8 cellular contexts compared by ENCODE assay signal in the genomic region with DNA sequence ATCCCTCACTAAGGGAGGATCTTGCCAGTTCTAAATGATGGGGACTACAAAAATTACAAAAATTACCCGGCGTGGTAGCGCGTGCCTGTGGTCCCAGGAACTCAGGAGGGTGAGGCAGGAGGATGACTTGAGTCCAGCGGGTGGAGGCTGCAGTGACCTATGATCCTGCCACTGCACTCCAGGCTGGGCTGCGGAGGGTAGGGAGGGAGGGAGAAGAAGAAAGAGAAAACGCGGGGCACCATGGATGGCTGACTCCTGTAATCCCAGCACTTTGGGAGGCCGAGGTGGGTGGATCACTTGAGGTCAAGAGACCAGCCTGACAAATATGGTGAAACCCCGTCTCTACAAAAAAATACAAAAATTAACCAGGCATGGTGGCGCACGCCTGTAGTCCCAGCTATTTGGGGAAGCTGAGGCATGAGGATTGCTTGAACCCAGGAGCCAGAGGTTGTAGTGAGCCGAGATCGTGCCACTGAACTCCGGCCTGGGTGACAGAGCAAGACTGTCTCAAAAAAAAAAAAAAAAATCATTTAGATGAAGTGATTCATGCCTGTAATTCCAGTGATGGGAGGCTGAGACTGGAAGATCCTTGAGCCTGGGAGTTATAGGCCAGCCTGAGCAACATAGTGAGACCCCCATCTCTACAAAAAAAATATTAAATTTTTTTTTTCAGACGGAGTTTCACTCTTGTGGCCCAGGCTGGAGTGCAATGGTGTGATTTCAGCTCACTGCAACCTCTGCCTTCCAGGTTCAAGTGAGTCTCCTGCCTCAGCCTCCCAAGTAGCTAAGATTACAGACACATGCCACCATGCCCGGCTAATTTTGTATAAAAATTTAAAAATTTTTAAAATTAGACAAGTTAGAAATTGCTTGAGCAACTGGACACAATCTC.
DNase-seq lines count a peak whose midpoint lies in the region; ATAC-seq, FAIRE-seq and TF ChIP-seq lines count a peak whose summit lies in the region.
"Not testable (repeated sequence)": the region's sequence is repeated elsewhere in the genome, so short reads cannot be mapped to it uniquely, and the experiment has no call there.

No MANE protein-coding gene starts in this region.

- CTCF ChIA-PET in GM12878 (lab: Yijun Ruan, JAX) = interaction anchor here (0.7 kb wide), 1 partner anchor 793 kb away, joined by 3 read pairs; no protein-coding TSS in a partner anchor

- not testable (repeated sequence) for H3K9ac ChIP-seq in GM12878 (ENCODE audit: control insufficient read depth, insufficient read depth, low read length)

- intact Hi-C loops in GM12878 (cut with micrococcal nuclease; ENCODE audit: unreplicated experiment); gastrocnemius medialis (cut with DNase I; ENCODE audit: low total_unique reads); uterus (cut with DNase I; ENCODE audit: low total_unique reads): not testable (repeated sequence)
- intact Hi-C loops in heart right ventricle (cut with DNase I) = loop anchor here in 3 of 10 donors (10.0 kb wide), 2 partner anchors 51 to 61 kb away; no protein-coding TSS in a partner anchor

- not testable (repeated sequence) for TF ChIP-seq POLR2A in GM12878 (IDR thresholded peaks at IDR 0.05; ENCODE audit: low read depth, low read length); gastrocnemius medialis (IDR thresholded peaks at IDR 0.05); uterus (IDR thresholded peaks at IDR 0.05)

- peak overlapping the region; percentile 86 for H3K27ac Mint-ChIP-seq in T-helper 17 cell
- H3K27ac Mint-ChIP-seq in activated T-cell treated with anti-CD3 and anti-CD28 coated beads, Interleukin-2, amount 50 U/mL, for 24 hours = peak overlapping the region; percentile 99

- H3K36me3 Mint-ChIP-seq in T-helper 17 cell (ENCODE audit: low read depth) = not testable (repeated sequence)
- peaks cover 56% of the 10 kb centered on the region for H3K36me3 Mint-ChIP-seq in activated T-cell treated with anti-CD3 and anti-CD28 coated beads, Interleukin-2, amount 50 U/mL, for 24 hours (ENCODE audit: low read depth)

- H3K4me3 ChIP-seq in DOHH2 (ENCODE audit: low read length); GM12878; heart right ventricle; gastrocnemius medialis; uterus: not testable (repeated sequence)

- H3K79me2 ChIP-seq in DOHH2 (ENCODE audit: control insufficient read depth, low read length) (peaks cover 79% of the 10 kb centered on the region), GM12878 (ENCODE audit: control insufficient read depth, insufficient read depth, low read length) (peaks cover 65% of the 10 kb centered on the region)

- H3K9me3 ChIP-seq in DOHH2 (ENCODE audit: control insufficient read depth, insufficient read depth, low read length); T-helper 17 cell (ENCODE audit: control insufficient read depth, low read length, poor library complexity, severe bottlenecking); GM12878 (replicated peaks; ENCODE audit: control insufficient read depth, insufficient read depth, low read length); heart right ventricle; gastrocnemius medialis; uterus: not testable (repeated sequence)

- H3K27me3 Mint-ChIP-seq in T-helper 17 cell; activated T-cell treated with anti-CD3 and anti-CD28 coated beads, Interleukin-2, amount 50 U/mL, for 24 hours: not testable (repeated sequence)

- not testable (repeated sequence) for FAIRE-seq in GM12878 (lab: Jason Lieb, UNC)

- in situ Hi-C loops in GM12878 (cut with MboI); gastrocnemius medialis (cut with MboI; ENCODE audit: low sequenced_read_pairs in 4 of 4): not testable (repeated sequence)

- not testable (repeated sequence) for H2AFZ ChIP-seq in GM12878 (ENCODE audit: control insufficient read depth, low read depth, low read length)

- POLR2A ChIA-PET in GM12878 (lab: Charles Lee) = not testable (repeated sequence)

- H3K4me1 ChIP-seq in DOHH2 (ENCODE audit: control insufficient read depth, low read length) (peaks cover 55% of the 10 kb centered on the region), GM12878 (ENCODE audit: control insufficient read depth, insufficient read depth, low read length) (peaks cover 29% of the 10 kb centered on the region), heart right ventricle (peaks cover 20 to 55% (median 37%) of the 10 kb centered on the region in 9 donors), gastrocnemius medialis (peaks cover 48 to 51% of the 10 kb centered on the region in 2 donors)
- H3K4me1 ChIP-seq in uterus = not testable (repeated sequence)

- peaks cover 33% of the 10 kb centered on the region for H3K4me1 Mint-ChIP-seq in T-helper 17 cell
- H3K4me1 Mint-ChIP-seq in activated T-cell treated with anti-CD3 and anti-CD28 coated beads, Interleukin-2, amount 50 U/mL, for 24 hours (ENCODE audit: low read depth) = peaks cover 48% of the 10 kb centered on the region

- RAD21 ChIA-PET in GM12878 (lab: Charles Lee; ENCODE audit: unreplicated experiment) = not testable (repeated sequence)

- not testable (repeated sequence) for TF ChIP-seq CTCF in DOHH2 (IDR thresholded peaks at IDR 0.05; ENCODE audit: low read depth, low read length, poor library complexity, severe bottlenecking); GM12878 (IDR thresholded peaks at IDR 0.05 in 2 of 3, conservative IDR thresholded peaks at IDR 0.05 in 1 of 3; ENCODE audit: control insufficient read depth in 2 of 3, extremely low read depth in 1 of 3, insufficient read depth in 1 of 3, low read depth in 3 of 3, low read length in 3 of 3); heart right ventricle (IDR thresholded peaks at IDR 0.05); gastrocnemius medialis (IDR thresholded peaks at IDR 0.05 in 4 of 5, conservative IDR thresholded peaks at IDR 0.05 in 1 of 5); uterus (IDR thresholded peaks at IDR 0.05)

- BruUV-seq in GM12878 (replicated peaks; lab: Mats Ljungman, UMichigan) = not testable (repeated sequence)

- ATAC-seq in T-helper 17 cell, GM12878, heart right ventricle, gastrocnemius medialis: not testable (repeated sequence)

- H3K36me3 ChIP-seq in DOHH2 (ENCODE audit: control insufficient read depth, low read length) = peaks cover 29% of the 10 kb centered on the region
- not testable (repeated sequence) for H3K36me3 ChIP-seq in GM12878 (ENCODE audit: control insufficient read depth in 2 of 2, insufficient read depth in 2 of 2, low read length in 1 of 2); heart right ventricle; gastrocnemius medialis; uterus

- TF ChIP-seq RAD21 in GM12878 (IDR thresholded peaks at IDR 0.05; ENCODE audit: insufficient read depth, low read depth, low read length) = not testable (repeated sequence)

- not testable (repeated sequence) for H3K4me2 ChIP-seq in DOHH2 (ENCODE audit: low read length); GM12878 (ENCODE audit: control insufficient read depth, insufficient read depth)

- H3K27me3 ChIP-seq in DOHH2 (ENCODE audit: control insufficient read depth, low read length); GM12878 (replicated peaks in 1 of 2; ENCODE audit: control insufficient read depth in 2 of 2, insufficient read depth in 2 of 2, low read length in 1 of 2); heart right ventricle; gastrocnemius medialis; uterus: not testable (repeated sequence)

- 89% methylated on average over 17 of the region's 17 CpGs for WGBS in GM12878 (ENCODE audit: insufficient coverage, insufficient replicate concordance, low lambda C conversion rate, missing lambda C conversion rate)
- 96 to 97% methylated on average over 17 of the region's 17 CpGs for WGBS in heart right ventricle, 2 donors

- not testable (repeated sequence) for TF ChIP-seq EP300 in GM12878 (IDR thresholded peaks at IDR 0.05; ENCODE audit: borderline replicate concordance in 1 of 2, control insufficient read depth in 1 of 2, low read depth in 2 of 2, low read length in 2 of 2)

- peak overlapping the region; percentile 18; the same call in 1 of the 2 replicates for H3K27ac ChIP-seq in DOHH2 (ENCODE audit: low read depth, low read length)
- not testable (repeated sequence) for H3K27ac ChIP-seq in GM12878 (ENCODE audit: control insufficient read depth, insufficient read depth); uterus
- peak overlapping the region in 1 of 10 donors; percentile 21 for H3K27ac ChIP-seq in heart right ventricle
- peak overlapping the region; percentile 93 to 100 (median 96) for H3K27ac ChIP-seq in gastrocnemius medialis

- H3K4me3 Mint-ChIP-seq in T-helper 17 cell = peak overlapping the region; percentile 88
- H3K4me3 Mint-ChIP-seq in activated T-cell treated with anti-CD3 and anti-CD28 coated beads, Interleukin-2, amount 50 U/mL, for 24 hours = peak overlapping the region; percentile 8

- not testable (repeated sequence) for H3K9me2 ChIP-seq in DOHH2 (replicated peaks; ENCODE audit: control insufficient read depth, low read length)

- peaks cover 21% of the 10 kb centered on the region for H3F3A ChIP-seq in DOHH2 (ENCODE audit: control insufficient read depth, insufficient read depth)

- SMC1A ChIA-PET in GM12878 (lab: Charles Lee; ENCODE audit: uncharacterized antibody, unreplicated experiment) = interaction anchor here (0.6 kb wide), 1 partner anchor 347 kb away, joined by 3 read pairs; no protein-coding TSS in a partner anchor

- H4K20me1 ChIP-seq in DOHH2 (ENCODE audit: control insufficient read depth, insufficient read depth, low read depth, low read length) = peaks cover 17% of the 10 kb centered on the region; the same call in 1 of the 2 replicates
- H4K20me1 ChIP-seq in GM12878 (ENCODE audit: control insufficient read depth, insufficient read depth) = not testable (repeated sequence)

- H3K9me3 Mint-ChIP-seq in activated T-cell treated with anti-CD3 and anti-CD28 coated beads, Interleukin-2, amount 50 U/mL, for 24 hours = not testable (repeated sequence)

- DNase-seq in T-helper 17 cell = peak; percentile 2 to 7 (median 6)
- DNase-seq in activated T-cell treated with anti-CD3 and anti-CD28 coated beads, Interleukin-2, amount 50 U/mL, for 24 hours = peak; percentile 30
- not testable (repeated sequence) for DNase-seq in GM12878 (ENCODE audit: low read depth, low spot score)
- DNase-seq in heart right ventricle = peak; percentile 5 to 15
- DNase-seq in middle frontal gyrus (ENCODE audit: extremely low spot score, low spot score) = peak; percentile 2
- peak; percentile 1 to 23 for DNase-seq in gastrocnemius medialis
- DNase-seq in uterus = peak; percentile 13 to 17
